8 cellular contexts compared by ENCODE assay signal in genomic region chr11:96426356-96427103, GRCh38. TPM values are rescaled to one million over a fixed set of nuclear protein-coding genes. Genes with fewer than 3 reads are reported as not detected.
DNase-seq lines count a peak whose midpoint lies in the region; ATAC-seq and TF ChIP-seq lines count a peak whose summit lies in the region.

No MANE protein-coding gene starts in this region.

- peaks cover 11% of the 10 kb centered on the region for H3K4me1 Mint-ChIP-seq in nephron progenitor cell

- H3K9me3 Mint-ChIP-seq in nephron progenitor cell = peaks cover 8% of the 10 kb centered on the region

- no peak overlapping the region for H3K27ac Mint-ChIP-seq in nephron progenitor cell

- H3K4me3 Mint-ChIP-seq in nephron progenitor cell = peak overlapping the region; percentile 51

- no peak overlapping the region for H3K27ac ChIP-seq in RWPE2 (ENCODE audit: poor library complexity, severe bottlenecking)

- H3K4me1 ChIP-seq in RWPE2 (ENCODE audit: insufficient read depth, poor library complexity, severe bottlenecking) = no peaks in the 10 kb centered on the region

- peaks cover 7% of the 10 kb centered on the region for H3K27me3 ChIP-seq in RWPE2 (ENCODE audit: insufficient read depth, poor library complexity, severe bottlenecking)

- no peak overlapping the region for H3K4me3 ChIP-seq in Jurkat, Clone E6-1 (ENCODE audit: low read length)
- H3K4me3 ChIP-seq in RWPE2 (ENCODE audit: severe bottlenecking) = no peak overlapping the region

- DNase-seq in AG09319 (ENCODE audit: extremely low read depth, low read depth) (peak; percentile 31), RWPE2 (ENCODE audit: low spot score) (no peak), fibroblast of gingiva (ENCODE audit: low read depth) (peak; percentile 36), nephron progenitor cell (peak; percentile 19)
- DNase-seq in Jurkat, Clone E6-1 (ENCODE audit: low read depth, low spot score) = peak; percentile 28
- no peak for DNase-seq in activated CD4-positive, alpha-beta T cell treated with anti-CD3 and anti-CD28 coated beads, Interleukin-2, amount 50 U/mL, for 48 hours

- ATAC-seq in GM18499 (IDR thresholded peaks at IDR 0.05; ENCODE audit: insufficient read depth, unreplicated experiment) (peak; percentile 73), RWPE2 (ENCODE audit: low read depth) (peak; percentile 62), HG03139 (IDR thresholded peaks at IDR 0.05; ENCODE audit: unreplicated experiment) (no peak)

- no peaks in the 10 kb centered on the region for H3K27me3 Mint-ChIP-seq in nephron progenitor cell (ENCODE audit: low read depth, poor library complexity)

- TF ChIP-seq CTCF in AG09319 (IDR thresholded peaks at IDR 0.05; ENCODE audit: low read depth, low read length) (peak; percentile 37), RWPE2 (IDR thresholded peaks at IDR 0.05; ENCODE audit: poor library complexity, severe bottlenecking) (peak; percentile 81), nephron progenitor cell (IDR thresholded peaks at IDR 0.05) (peak; percentile 66)

- no peaks in the 10 kb centered on the region for H3K9me3 ChIP-seq in RWPE2 (ENCODE audit: severe bottlenecking)

- H3K36me3 ChIP-seq in RWPE2 (ENCODE audit: low read depth) = no peaks in the 10 kb centered on the region

- peaks cover 4% of the 10 kb centered on the region for H3K36me3 Mint-ChIP-seq in nephron progenitor cell (ENCODE audit: low read depth)

RNA-seq across cellular contexts. Expression of gene JRKL, which starts 36.7 kb away (rescaled TPM):
- polyA plus RNA-seq in Jurkat, Clone E6-1 (2012; ENCODE audit: insufficient read depth, insufficient read length) = 10.0 TPM

RNA-seq across cellular contexts. Expression of gene CCDC82, which starts 36.8 kb away (rescaled TPM):
- 34.1 TPM for polyA plus RNA-seq in Jurkat, Clone E6-1 (2012; ENCODE audit: insufficient read depth, insufficient read length)

Comparison
In these comparisons a context has a peak if more than half of its experiments do, and no peak if none do; other contexts are left out.
1. DNase-seq: peak in AG09319 (single experiment), Jurkat, Clone E6-1 (single experiment), fibroblast of gingiva (single experiment) and nephron progenitor cell (single experiment); none in RWPE2 (single experiment) and activated CD4-positive, alpha-beta T cell treated with anti-CD3 and anti-CD28 coated beads, Interleukin-2, amount 50 U/mL, for 48 hours (0 of 2).
2. Peak in every context shown above with its lines, with median percentiles within 50 percentile points of each other: CTCF ChIP-seq.